8 cellular contexts compared by ENCODE assay signal in the genomic region with DNA sequence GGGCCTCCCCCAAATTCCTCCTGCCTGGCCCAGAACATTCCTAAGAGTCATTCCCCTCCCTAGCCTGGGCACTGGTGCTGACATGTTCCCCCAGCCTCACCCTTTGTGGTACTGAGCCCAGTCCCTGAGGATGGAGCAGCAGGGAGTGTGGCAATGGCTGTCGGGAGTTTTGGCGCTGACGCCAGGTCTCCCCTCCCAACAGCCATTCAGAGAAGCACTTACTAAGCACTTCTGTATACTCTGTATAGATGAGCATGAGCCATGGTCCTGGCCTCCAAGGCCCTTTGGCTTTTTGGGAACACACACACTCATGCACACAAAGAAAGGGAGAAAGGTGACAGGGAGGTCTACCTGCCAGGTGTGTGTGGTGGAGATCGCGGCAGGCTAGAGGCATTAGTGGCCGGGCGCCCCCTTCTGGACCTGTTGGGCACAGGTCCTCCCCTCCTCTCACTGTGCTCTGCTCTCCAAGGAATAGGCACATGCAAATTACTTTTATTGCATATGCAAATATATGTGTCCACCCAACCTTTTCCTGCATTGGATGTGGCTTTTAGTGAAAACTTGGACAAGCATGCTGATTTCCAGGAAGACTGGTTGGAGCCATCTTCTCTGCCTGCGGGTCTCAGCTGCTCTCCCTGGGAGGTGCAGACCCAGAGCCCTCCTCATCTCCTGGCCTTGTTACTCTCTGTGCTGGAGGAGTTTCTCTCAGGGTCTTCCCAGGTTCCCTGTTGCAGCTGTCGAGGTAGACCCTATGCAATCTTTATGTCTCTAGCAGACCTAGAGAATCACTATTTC. TPM values are rescaled to one million over a fixed set of nuclear protein-coding genes. Genes with fewer than 3 reads are reported as not detected.
DNase-seq lines count a peak whose midpoint lies in the region; ATAC-seq and TF ChIP-seq lines count a peak whose summit lies in the region.

No MANE protein-coding gene starts in this region.

- no peaks in the 10 kb centered on the region for H3F3A ChIP-seq in SU-DHL-6 (ENCODE audit: insufficient read depth)

- no peak for TF ChIP-seq POLR2A in spleen (IDR thresholded peaks at IDR 0.05)

- no peaks in the 10 kb centered on the region for H4K20me1 ChIP-seq in SU-DHL-6 (ENCODE audit: low read depth, low read length)

- no peak overlapping the region for H3K9ac ChIP-seq in SU-DHL-6 (ENCODE audit: low read length)

- H3K9me3 Mint-ChIP-seq in CD4-positive, alpha-beta memory T cell: no peaks in the 10 kb centered on the region

- no peaks in the 10 kb centered on the region for H3K27me3 ChIP-seq in CD4-positive, alpha-beta memory T cell (ENCODE audit: insufficient read depth, low read length)
- H3K27me3 ChIP-seq in HL-60 (ENCODE audit: insufficient read depth, poor library complexity, severe bottlenecking) (no peaks in the 10 kb centered on the region), SU-DHL-6 (ENCODE audit: low read length) (no peaks in the 10 kb centered on the region), spleen (replicated peaks in 1 of 7) (no peaks in the 10 kb centered on the region)

- intact Hi-C loops in CD4-positive, alpha-beta memory T cell (cut with micrococcal nuclease): loop anchor here (1.0 to 10.0 kb wide), 5 partner anchors 47 to 172 kb away; partner anchors contain the start of genes ARRB2, CXCL16, MED11 and MINK1
- intact Hi-C loops in spleen (cut with DNase I; ENCODE audit: low total_unique reads): loop anchor here (10.0 kb wide), 2 partner anchors 177 to 317 kb away; partner anchors contain the start of genes GGT6 and PELP1

- no peak overlapping the region for H3K4me3 ChIP-seq in CD4-positive, alpha-beta memory T cell (ENCODE audit: low read length in 2 of 2)
- H3K4me3 ChIP-seq in HL-60 (replicated peaks; ENCODE audit: insufficient read depth, low read length) (no peak overlapping the region), SU-DHL-6 (ENCODE audit: insufficient read depth, low read length, poor library complexity, severe bottlenecking) (no peak overlapping the region), spleen (no peak overlapping the region)

- POLR2A ChIA-PET in CD4-positive, alpha-beta memory T cell (lab: Charles Lee; ENCODE audit: partially characterized antibody): interaction anchor here (0.6 to 2.2 kb wide), 4 partner anchors 92 to 313 kb away, joined by 3 to 11 read pairs (median 6); partner anchors contain the start of gene ARRB2

- no peaks in the 10 kb centered on the region for H3K9me2 ChIP-seq in SU-DHL-6 (replicated peaks; ENCODE audit: insufficient read depth, low read length)

- no peaks in the 10 kb centered on the region for H3K79me2 ChIP-seq in SU-DHL-6 (ENCODE audit: insufficient read depth, low read length)

- ATAC-seq in HG03196 (IDR thresholded peaks at IDR 0.05; ENCODE audit: unreplicated experiment) (no peak), GM19324 (IDR thresholded peaks at IDR 0.05; ENCODE audit: low FRiP score, unreplicated experiment) (no peak)

- TF ChIP-seq CTCF in HL-60 (IDR thresholded peaks at IDR 0.05; ENCODE audit: insufficient read depth, low read length) (peak; percentile 18), SU-DHL-6 (IDR thresholded peaks at IDR 0.05; ENCODE audit: insufficient read depth, low read length, poor library complexity, severe bottlenecking) (peak; percentile 76), spleen (IDR thresholded peaks at IDR 0.05 in 8 of 11, conservative IDR thresholded peaks at IDR 0.05 in 3 of 11) (peak; percentile 66 to 90 (median 79))

- H3K27ac Mint-ChIP-seq in CD4-positive, alpha-beta memory T cell: peak overlapping the region in 2 of 7 donors; percentile 29 to 37

- peaks cover 41% of the 10 kb centered on the region for H3K36me3 ChIP-seq in CD4-positive, alpha-beta memory T cell (ENCODE audit: insufficient read depth, low read length)
- H3K36me3 ChIP-seq in SU-DHL-6 (ENCODE audit: low read length) (no peaks in the 10 kb centered on the region), spleen (peaks cover 0 to 87% (median 44%) of the 10 kb centered on the region in 6 donors)

- no peak overlapping the region for H3K27ac ChIP-seq in CD4-positive, alpha-beta memory T cell (ENCODE audit: low read depth, low read length)
- H3K27ac ChIP-seq in HL-60 (replicated peaks) (no peak overlapping the region), SU-DHL-6 (ENCODE audit: low read depth, low read length) (no peak overlapping the region), angular gyrus (ENCODE audit: low read depth, low read length) (peak overlapping the region; percentile 80), spleen (no peak overlapping the region)

- 41 to 56% (median 50%) methylated on average over 9 of the region's 9 CpGs for WGBS in spleen, 5 donors

- CTCF ChIA-PET in CD4-positive, alpha-beta memory T cell (lab: Charles Lee; ENCODE audit: partially characterized antibody): interaction anchor here (0.6 to 3.8 kb wide), 8 partner anchors 44 to 173 kb away, joined by 3 to 19 read pairs (median 6); partner anchors contain the start of genes ARRB2 and MED11

- DNase-seq in CD4-positive, alpha-beta memory T cell: peak in 4 of 5 donors; percentile 64 to 69 (median 65)
- DNase-seq in HL-60 (ENCODE audit: low read depth in 1 of 2, low spot score in 1 of 2): peak in 1 of 2 experiments; percentile 23
- peak; percentile 61 for DNase-seq in hepatic stellate cell (ENCODE audit: low spot score)
- DNase-seq in spleen: peak; percentile 90

- H3K36me3 Mint-ChIP-seq in CD4-positive, alpha-beta memory T cell: peaks cover 23 to 54% of the 10 kb centered on the region in 2 donors

- H3K4me2 ChIP-seq in SU-DHL-6 (ENCODE audit: low read depth, low read length, poor library complexity, severe bottlenecking): no peak overlapping the region

- H2AFZ ChIP-seq in SU-DHL-6 (ENCODE audit: low read depth, low read length, severe bottlenecking): no peak overlapping the region

- H3K27me3 Mint-ChIP-seq in CD4-positive, alpha-beta memory T cell: no peaks in the 10 kb centered on the region

- H3K9me3 ChIP-seq in CD4-positive, alpha-beta memory T cell (ENCODE audit: control insufficient read depth in 1 of 2, low read length in 2 of 2): no peaks in the 10 kb centered on the region
- H3K9me3 ChIP-seq in SU-DHL-6 (ENCODE audit: insufficient read depth, low read length): no peaks in the 10 kb centered on the region
- no peaks in the 10 kb centered on the region for H3K9me3 ChIP-seq in spleen

- peaks cover 0 to 3% (median 0%) of the 10 kb centered on the region in 4 donors for H3K4me1 Mint-ChIP-seq in CD4-positive, alpha-beta memory T cell

- no peak overlapping the region for H3K4me3 Mint-ChIP-seq in CD4-positive, alpha-beta memory T cell

- H3K4me1 ChIP-seq in CD4-positive, alpha-beta memory T cell (ENCODE audit: insufficient read depth, low read length): no peaks in the 10 kb centered on the region
- H3K4me1 ChIP-seq in spleen: peaks cover 0 to 29% (median 8%) of the 10 kb centered on the region in 6 donors

RNA-seq across cellular contexts. Expression of gene C17orf107, which starts 17.4 kb away (rescaled TPM):
- total RNA-seq in CD4-positive, alpha-beta memory T cell: 1 to 10 TPM; 4.3 to 5.0 TPM
- under 1 TPM; 0.50 to 0.68 TPM for polyA plus RNA-seq in CD4-positive, alpha-beta memory T cell
- total RNA-seq in spleen: 1 to 10 TPM; 1.6 to 4.1 (median 2.6) TPM
- under 1 TPM; 0.15 to 0.70 (median 0.26) TPM for polyA plus RNA-seq in spleen

RNA-seq across cellular contexts. Expression of gene CHRNE, which starts 20.9 kb away (rescaled TPM):
- 1 to 10 TPM in 1 of 2 experiments, under 1 TPM in 1; 0.64 to 1.3 TPM for total RNA-seq in CD4-positive, alpha-beta memory T cell
- under 1 TPM; 0.08 to 0.21 TPM for polyA plus RNA-seq in CD4-positive, alpha-beta memory T cell
- 1 to 10 TPM in 4 of 7 donors, under 1 TPM in 3; 0.33 to 3.0 (median 1.9) TPM for total RNA-seq in spleen
- polyA plus RNA-seq in spleen: 1 to 10 TPM; 1.2 to 1.4 (median 1.3) TPM

RNA-seq across cellular contexts. Expression of gene MINK1, which starts 48.8 kb away (rescaled TPM):
- total RNA-seq in CD4-positive, alpha-beta memory T cell: 100 to 1,000 TPM; 134 to 139 TPM
- polyA plus RNA-seq in CD4-positive, alpha-beta memory T cell: 10 to 100 TPM in 1 of 2 donors, 1 to 10 TPM in 1; 4.3 to 43.6 TPM
- total RNA-seq in spleen: 100 to 1,000 TPM in 3 of 7 donors, 10 to 100 TPM in 4; 59.9 to 129 (median 92.2) TPM
- 10 to 100 TPM; 15.9 to 52.4 (median 28.4) TPM for polyA plus RNA-seq in spleen

RNA-seq across cellular contexts. Expression of gene GP1BA, which starts 50.1 kb away (rescaled TPM):
- not detected for total RNA-seq in CD4-positive, alpha-beta memory T cell
- polyA plus RNA-seq in CD4-positive, alpha-beta memory T cell: not detected
- total RNA-seq in spleen: 1 to 10 TPM; 1.8 to 6.1 (median 3.0) TPM
- 1 to 10 TPM; 2.0 to 2.9 (median 2.8) TPM for polyA plus RNA-seq in spleen

RNA-seq across cellular contexts. Expression of gene SLC25A11, which starts 57.9 kb away (rescaled TPM):
- total RNA-seq in CD4-positive, alpha-beta memory T cell: 10 to 100 TPM; 43.5 to 49.5 TPM
- polyA plus RNA-seq in CD4-positive, alpha-beta memory T cell: 100 to 1,000 TPM in 1 of 2 donors, 10 to 100 TPM in 1; 55.1 to 101 TPM
- 10 to 100 TPM; 37.2 to 61.0 (median 42.9) TPM for total RNA-seq in spleen
- polyA plus RNA-seq in spleen: 10 to 100 TPM; 22.1 to 52.6 (median 32.3) TPM

Comparison
In these comparisons a context has a peak if more than half of its experiments do, and no peak if none do; other contexts are left out.
1. CTCF ChIP-seq: peak in every context shown above with its lines; median percentile 79 in spleen; 76 in SU-DHL-6; 18 in HL-60.